14 cellular contexts compared by ENCODE assay signal in the genomic region with DNA sequence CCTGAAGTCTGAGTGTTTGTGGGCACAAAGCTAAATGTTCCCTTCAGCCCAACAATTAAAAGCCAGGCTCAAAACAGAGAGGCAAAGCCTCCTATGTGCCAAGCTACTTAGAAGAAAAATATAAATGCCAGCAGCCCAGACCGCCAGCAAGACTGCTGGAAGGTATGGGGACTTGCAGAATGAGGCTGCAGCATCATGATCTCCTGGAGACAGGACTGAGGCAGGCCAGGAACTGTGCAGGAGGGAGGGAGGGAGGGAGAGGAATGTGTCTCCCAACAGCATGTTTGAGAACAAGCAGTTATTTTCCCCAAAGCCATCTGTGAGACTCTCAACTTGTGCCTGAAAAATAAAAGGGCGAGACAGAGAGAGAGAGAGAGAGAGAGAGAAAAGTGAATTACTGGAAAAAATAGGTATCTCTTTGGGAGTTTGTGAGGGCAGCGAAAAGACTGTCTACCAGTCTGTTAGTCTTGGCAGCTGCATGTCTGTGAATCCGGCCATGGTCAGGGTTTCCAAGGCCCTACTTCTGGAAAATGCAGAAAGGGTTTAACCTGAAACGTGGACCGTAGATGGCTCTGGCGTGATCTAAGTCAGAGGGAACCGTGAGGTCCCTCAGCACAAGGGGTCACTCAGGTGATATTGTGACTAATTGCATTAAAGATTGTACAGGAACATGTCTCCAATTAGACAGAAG.
DNase-seq lines count a peak whose midpoint lies in the region; ATAC-seq and TF ChIP-seq lines count a peak whose summit lies in the region.
"Had no signal": no experiment of that assay in that cellular context is flagged by ENCODE, and none has a peak within 500 bp of the region (broad histone marks: within the 10 kb centered on the region; RNA-seq: fewer than 3 reads in every experiment).

No MANE protein-coding gene starts in this region.

- no peaks in the 10 kb centered on the region for H3K36me3 ChIP-seq in left lung

- intact Hi-C loops in left lung (cut with DNase I): no loop called here

- no peak overlapping the region for H3K27ac ChIP-seq in left lung
- H3K27ac ChIP-seq: VCaP had no signal

- no peak overlapping the region for H3K4me3 Mint-ChIP-seq in HFFc6
- H3K4me3 Mint-ChIP-seq: activated T-cell treated with anti-CD3 and anti-CD28 coated beads, Interleukin-2, amount 50 U/mL, for 24 hours; CD14-positive monocyte had no signal

- in situ Hi-C loops in G401 (cut with HindIII; ENCODE audit: low sequenced_read_pairs): no loop called here

- H3K4me1 ChIP-seq in left lung: peaks cover 7 to 10% of the 10 kb centered on the region in 2 donors

- H3K36me3 Mint-ChIP-seq in HFFc6 (ENCODE audit: low read depth): peaks cover 11% of the 10 kb centered on the region; the same call in 1 of the 2 replicates
- H3K36me3 Mint-ChIP-seq: CD14-positive monocyte had no signal

- TF ChIP-seq CTCF in HFFc6 (IDR thresholded peaks at IDR 0.05) (no peak), left lung (IDR thresholded peaks at IDR 0.05) (no peak)

- H3K27me3 Mint-ChIP-seq in HFFc6 (ENCODE audit: insufficient read depth): no peaks in the 10 kb centered on the region
- H3K27me3 Mint-ChIP-seq: activated T-cell treated with anti-CD3 and anti-CD28 coated beads, Interleukin-2, amount 50 U/mL, for 24 hours had no signal

- no peaks in the 10 kb centered on the region for H3K9me3 ChIP-seq in left lung

- no peaks in the 10 kb centered on the region for H3K9me3 Mint-ChIP-seq in HFFc6
- H3K9me3 Mint-ChIP-seq: activated T-cell treated with anti-CD3 and anti-CD28 coated beads, Interleukin-2, amount 50 U/mL, for 24 hours had no signal

- ATAC-seq in left lung: peak; percentile 32

- H3K4me3 ChIP-seq in left lung: no peak overlapping the region

- H3K4me1 Mint-ChIP-seq in HFFc6 (ENCODE audit: low read depth): peaks cover 39% of the 10 kb centered on the region

- DNase-seq in EH (ENCODE audit: low read depth): peak; percentile 68
- DNase-seq in HFFc6: no peak
- DNase-seq in amniotic epithelial cell (ENCODE audit: low read depth): peak; percentile 25
- no peak for DNase-seq in left lung
- DNase-seq in NCI-H82 treated with DMSO at 0.1 percent for 48 hours (lab: John Stamatoyannopoulos, UW; ENCODE audit: unreplicated experiment): no peak
- no peak for DNase-seq in NCI-H748 treated with DMSO at 0.1 percent for 48 hours (lab: John Stamatoyannopoulos, UW)
- DNase-seq in NCI-H1417 treated with DMSO at 0.1 percent for 48 hours (lab: John Stamatoyannopoulos, UW): no peak
- DNase-seq in G401 (ENCODE audit: low spot score): no peak
- DNase-seq: activated T-cell treated with anti-CD3 and anti-CD28 coated beads, Interleukin-2, amount 50 U/mL, for 24 hours; central memory CD4-positive, alpha-beta T cell; NCI-H1930; stimulated activated CD4-positive, alpha-beta T cell treated with anti-CD3 and anti-CD28 coated beads, Interleukin-4, amount 100 ng/mL, for 24 hours had no signal

- no peaks in the 10 kb centered on the region for H3K27me3 ChIP-seq in left lung

- peak overlapping the region; percentile 27; the same call in 1 of the 2 replicates for H3K27ac Mint-ChIP-seq in HFFc6
- H3K27ac Mint-ChIP-seq: activated T-cell treated with anti-CD3 and anti-CD28 coated beads, Interleukin-2, amount 50 U/mL, for 24 hours; CD14-positive monocyte had no signal

Comparison
In these comparisons a context has a peak if more than half of its experiments do, and no peak if none do; other contexts are left out.
1. DNase-seq: peak in EH (single experiment) and amniotic epithelial cell (single experiment); none in HFFc6 (single experiment), left lung (0 of 2), NCI-H82 treated with DMSO at 0.1 percent for 48 hours (single experiment), NCI-H748 treated with DMSO at 0.1 percent for 48 hours (single experiment), NCI-H1417 treated with DMSO at 0.1 percent for 48 hours (single experiment) and G401 (single experiment).